Comparison of ENCODE assay signal across 17 cellular contexts in the genomic region with DNA sequence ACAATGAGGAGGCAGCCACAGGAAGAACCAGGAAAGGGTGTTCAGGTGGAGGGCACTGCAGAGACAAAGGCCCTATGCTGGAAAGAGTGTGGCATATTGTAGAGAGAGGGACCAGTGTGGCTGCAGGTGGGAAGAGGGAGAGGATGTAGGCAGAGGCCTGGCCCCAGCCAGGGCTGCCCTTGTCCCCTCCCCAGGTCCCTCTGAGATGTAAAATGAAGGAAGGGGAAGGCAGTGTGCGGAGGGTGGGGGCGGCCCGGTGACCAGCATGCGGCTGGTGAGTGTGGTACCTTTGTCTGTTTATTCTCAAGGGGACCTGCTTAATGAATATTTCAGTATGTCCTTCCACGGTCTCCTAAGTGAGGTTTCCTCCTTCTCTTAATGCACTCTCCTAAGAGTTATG.
A peak's percentile ranks its signal among the peaks of the same experiment; 100 is the strongest.
DNase-seq lines count a peak whose midpoint lies in the region; ATAC-seq, FAIRE-seq and TF ChIP-seq lines count a peak whose summit lies in the region.
"Had no signal": no experiment of that assay in that cellular context is flagged by ENCODE, and none has a peak within 500 bp of the region (broad histone marks: within the 10 kb centered on the region; RNA-seq: fewer than 3 reads in every experiment).

No MANE protein-coding gene starts in this region.

- H2BK20ac ChIP-seq in H9 (ENCODE audit: low read depth, low read length, poor library complexity, severe bottlenecking) = no peak overlapping the region

- no peaks in the 10 kb centered on the region for H3K9me3 Mint-ChIP-seq in H9
- peaks cover 0 to 18% (median 2%) of the 10 kb centered on the region in 5 experiments for H3K9me3 Mint-ChIP-seq in brain
- no peaks in the 10 kb centered on the region for H3K9me3 Mint-ChIP-seq in mesothelial cell of epicardium

- FAIRE-seq in GM19239 (lab: Jason Lieb, UNC) = no peak
- FAIRE-seq: A204.1, HTR-8/SVneo had no signal

- no CpG with 5 or more reads among the region's 5 CpGs for WGBS in H9 (ENCODE audit: extremely low coverage, insufficient read length, low lambda C conversion rate)

- H3K9me3 ChIP-seq in H9 (ENCODE audit: control insufficient read depth, low read depth, low read length) (no peaks in the 10 kb centered on the region), lower lobe of right lung (no peaks in the 10 kb centered on the region)
- H3K9me3 ChIP-seq: BE2C had no signal

- H3T11ph ChIP-seq in H9 (ENCODE audit: low read length) = no peak overlapping the region

- H2BK120ac ChIP-seq in H9 (ENCODE audit: low read depth, low read length, poor library complexity, severe bottlenecking) = no peak overlapping the region

- H3K27ac ChIP-seq in H9 (ENCODE audit: insufficient read length, low read depth, low read length) = no peak overlapping the region
- H3K27ac ChIP-seq in lower lobe of right lung = no peak overlapping the region

- no peaks in the 10 kb centered on the region for H3K79me1 ChIP-seq in H9 (ENCODE audit: insufficient read depth, low read depth, low read length, poor library complexity, severe bottlenecking)

- no peak for ATAC-seq in lower lobe of right lung

- no peak overlapping the region for H2AFZ ChIP-seq in H9 (ENCODE audit: low read length)

- H3K27me3 Mint-ChIP-seq in H9 (ENCODE audit: low read depth) = no peaks in the 10 kb centered on the region
- no peaks in the 10 kb centered on the region for H3K27me3 Mint-ChIP-seq in brain
- no peaks in the 10 kb centered on the region for H3K27me3 Mint-ChIP-seq in mesothelial cell of epicardium (ENCODE audit: low read depth)
- H3K27me3 Mint-ChIP-seq: CD4-positive, alpha-beta memory T cell; IgD-negative memory B cell had no signal

- no peak overlapping the region for H3K9ac ChIP-seq in H9 (ENCODE audit: extremely low read depth, insufficient read length, low read length)

- no peak overlapping the region for H2BK5ac ChIP-seq in H9 (ENCODE audit: insufficient read length, low read length)

- H3K4me1 Mint-ChIP-seq in H9 = peaks cover 0 to 16% of the 10 kb centered on the region in 2 experiments; a peak in 3 of 4 replicates
- H3K4me1 Mint-ChIP-seq in brain = peaks cover 23% of the 10 kb centered on the region
- H3K4me1 Mint-ChIP-seq in mesothelial cell of epicardium = peaks cover 10% of the 10 kb centered on the region
- H3K4me1 Mint-ChIP-seq: CD14-positive monocyte; CD4-positive, alpha-beta memory T cell; IgD-negative memory B cell had no signal

- H4K8ac ChIP-seq in H9 (replicated peaks; ENCODE audit: insufficient read length, low read depth, low read length) = no peak overlapping the region

- H3K4ac ChIP-seq in H9 (ENCODE audit: low read depth, low read length) = no peak overlapping the region

- no peak overlapping the region for H2BK15ac ChIP-seq in H9 (ENCODE audit: low read depth, low read length)

- H3K4me3 Mint-ChIP-seq in H9 (no peak overlapping the region), brain (no peak overlapping the region), mesothelial cell of epicardium (no peak overlapping the region)
- H3K4me3 Mint-ChIP-seq: CD14-positive monocyte; CD4-positive, alpha-beta memory T cell; IgD-negative memory B cell had no signal

- H3K4me1 ChIP-seq in H9 (ENCODE audit: insufficient read depth, low read length) (no peaks in the 10 kb centered on the region), lower lobe of right lung (peaks cover 33% of the 10 kb centered on the region)
- H3K4me1 ChIP-seq: BE2C had no signal

- H3K4me2 ChIP-seq in H9 (ENCODE audit: insufficient read depth, insufficient read length, low read length) = no peak overlapping the region

- no peak overlapping the region for H3K18ac ChIP-seq in H9 (ENCODE audit: insufficient read length, low read depth, low read length)

- H3K4me3 ChIP-seq in lower lobe of right lung = no peak overlapping the region

- DNase-seq in H9 (no peak), mesothelial cell of epicardium (ENCODE audit: low spot score in 2 of 2, unreplicated experiment in 2 of 2) (no peak), occipital lobe (lab: John Stamatoyannopoulos, UW) (no peak), GM19239 (ENCODE audit: insufficient read length, low spot score) (no peak), lower lobe of right lung (no peak), LoVo (ENCODE audit: low spot score) (no peak)
- DNase-seq: ACHN; BE2C; CD4-positive, alpha-beta memory T cell; DMS79 treated with DMSO at 0.1 percent for 48 hours; GF-D8; GOT3 had no signal

- H3K14ac ChIP-seq in H9 (ENCODE audit: insufficient read depth, low read length) = no peak overlapping the region

- no peak for TF ChIP-seq CTCF in H9 (conservative IDR thresholded peaks at IDR 0.05)
- no peak for TF ChIP-seq CTCF in brain (conservative IDR thresholded peaks at IDR 0.05)
- TF ChIP-seq CTCF in mesothelial cell of epicardium (IDR thresholded peaks at IDR 0.05; ENCODE audit: unreplicated experiment) = no peak
- no peak for TF ChIP-seq CTCF in lower lobe of right lung (IDR thresholded peaks at IDR 0.05)

- H4K20me1 ChIP-seq in H9 (ENCODE audit: control insufficient read depth, insufficient read depth, insufficient read length) = no peaks in the 10 kb centered on the region

- no peaks in the 10 kb centered on the region for H3K79me2 ChIP-seq in H9 (ENCODE audit: insufficient read depth, low read length)

- intact Hi-C loops in lower lobe of right lung (cut with DNase I) = no loop called here

- no peak overlapping the region for H2BK12ac ChIP-seq in H9 (ENCODE audit: insufficient read length, low read depth, low read length)

- H3K36me3 Mint-ChIP-seq in H9 (ENCODE audit: insufficient read depth in 1 of 3, low read depth in 3 of 3) (peaks cover 0 to 10% (median 4%) of the 10 kb centered on the region in 3 experiments; a peak in 4 of 7 replicates), brain (peaks cover 43% of the 10 kb centered on the region), mesothelial cell of epicardium (peaks cover 46% of the 10 kb centered on the region)
- H3K36me3 Mint-ChIP-seq: CD14-positive monocyte; CD4-positive, alpha-beta memory T cell; IgD-negative memory B cell had no signal

- no peak overlapping the region for H3K23ac ChIP-seq in H9 (ENCODE audit: insufficient read length, low read depth, low read length)

- H3K27me3 ChIP-seq in H9 (ENCODE audit: insufficient read depth, low read length) = no peaks in the 10 kb centered on the region
- H3K27me3 ChIP-seq in lower lobe of right lung (ENCODE audit: low read depth) = no peaks in the 10 kb centered on the region
- H3K27me3 ChIP-seq: BE2C had no signal

- H4K91ac ChIP-seq in H9 (ENCODE audit: insufficient read length, low read depth, low read length) = no peak overlapping the region

- H3K36me3 ChIP-seq in lower lobe of right lung = peaks cover 18% of the 10 kb centered on the region
- H3K36me3 ChIP-seq: BE2C had no signal

- H2AK5ac ChIP-seq in H9 (ENCODE audit: insufficient read length, low read length) = no peak overlapping the region

- no peak overlapping the region for H4K5ac ChIP-seq in H9 (ENCODE audit: insufficient read length, low read depth, low read length)

- H3K27ac Mint-ChIP-seq in H9 (peak overlapping the region in 2 of 3 experiments; percentile 9 to 82; a peak in 2 of 7 replicates), brain (peak overlapping the region in 3 of 5 experiments; percentile 15 to 38 (median 37)), mesothelial cell of epicardium (peak overlapping the region; percentile 40)
- H3K27ac Mint-ChIP-seq: CD14-positive monocyte; CD4-positive, alpha-beta memory T cell; IgD-negative memory B cell had no signal

- no peak overlapping the region for H3K56ac ChIP-seq in H9 (ENCODE audit: insufficient read length, low read depth, low read length)

- no peaks in the 10 kb centered on the region for H3K23me2 ChIP-seq in H9 (ENCODE audit: insufficient read length, low read depth, low read length, poor library complexity, severe bottlenecking)
